In the genomic region with DNA sequence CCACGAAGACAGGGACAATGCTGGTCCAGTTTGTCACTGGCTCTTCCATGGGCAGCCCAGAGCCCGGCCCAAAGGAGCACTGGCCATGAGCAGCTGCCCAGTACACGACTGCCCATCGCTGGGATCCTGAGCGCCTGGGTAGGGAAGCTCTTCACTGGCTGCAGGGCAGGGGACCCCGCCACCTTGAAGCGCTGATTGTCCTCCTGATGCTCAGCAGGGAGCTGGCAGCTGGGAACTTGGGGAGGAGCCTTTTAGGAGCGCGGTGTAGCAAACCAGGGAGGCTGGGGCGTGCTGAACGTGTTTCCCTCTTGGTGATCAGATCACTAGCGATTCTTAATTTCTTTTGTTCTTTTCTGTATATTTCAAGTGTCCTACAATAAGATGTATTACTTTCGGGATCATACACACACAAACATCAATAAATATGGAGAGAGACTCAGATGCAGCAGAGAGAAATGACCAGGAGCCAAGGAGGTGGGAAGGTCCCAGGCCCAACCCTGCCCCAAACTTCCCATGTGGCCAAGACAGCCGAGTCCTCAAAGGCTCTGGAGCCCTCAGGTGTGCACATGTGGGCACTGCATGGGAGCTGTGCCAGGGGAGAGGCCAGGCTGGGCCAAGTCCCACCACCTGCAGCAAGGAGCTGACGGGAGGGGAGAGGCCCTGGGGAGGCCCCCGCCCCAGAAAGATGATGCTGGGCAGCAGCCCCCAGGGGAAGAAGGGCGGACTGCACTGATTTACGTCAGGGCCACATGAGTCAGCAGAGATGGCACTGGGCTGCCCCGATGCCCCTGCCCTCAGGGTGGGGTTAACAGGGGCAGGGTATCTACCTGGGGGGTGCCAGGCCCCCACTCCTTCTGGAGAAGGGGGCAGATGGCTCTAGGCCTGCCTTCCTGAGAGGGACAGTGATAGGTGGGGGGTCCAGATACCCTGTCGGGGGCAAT, we compare ENCODE assay signal across 10 cellular contexts. TPM values are rescaled to one million over a fixed set of nuclear protein-coding genes. Genes with fewer than 3 reads are reported as not detected.
A peak's percentile ranks its signal among the peaks of the same experiment; 100 is the strongest.
DNase-seq lines count a peak whose midpoint lies in the region; ATAC-seq and TF ChIP-seq lines count a peak whose summit lies in the region.
"Had no signal": no experiment of that assay in that cellular context is flagged by ENCODE, and none has a peak within 500 bp of the region (broad histone marks: within the 10 kb centered on the region; RNA-seq: fewer than 3 reads in every experiment).

No MANE protein-coding gene starts in this region.

- H3F3A ChIP-seq in neural cell (ENCODE audit: insufficient read depth, low read length, poor library complexity, severe bottlenecking): no peaks in the 10 kb centered on the region

- H3K27ac ChIP-seq in neural cell (ENCODE audit: low read length): peak overlapping the region; percentile 95

- H3K36me3 ChIP-seq in neural cell (ENCODE audit: insufficient read depth, low read length): no peaks in the 10 kb centered on the region

- no peaks in the 10 kb centered on the region for H3K36me3 Mint-ChIP-seq in activated naive CD8-positive, alpha-beta T cell treated with anti-CD3 and anti-CD28 coated beads, Interleukin-2, amount 50 U/mL, for 24 hours (ENCODE audit: low read depth)

- H3K9me3 Mint-ChIP-seq in activated naive CD8-positive, alpha-beta T cell treated with anti-CD3 and anti-CD28 coated beads, Interleukin-2, amount 50 U/mL, for 24 hours: no peaks in the 10 kb centered on the region

- peaks cover 34% of the 10 kb centered on the region for H3K27me3 Mint-ChIP-seq in activated naive CD8-positive, alpha-beta T cell treated with anti-CD3 and anti-CD28 coated beads, Interleukin-2, amount 50 U/mL, for 24 hours

- no peaks in the 10 kb centered on the region for H3K9me3 ChIP-seq in neural cell (ENCODE audit: low read length)

- no peak for TF ChIP-seq EP300 in neural cell (conservative IDR thresholded peaks at IDR 0.05; ENCODE audit: poor library complexity, severe bottlenecking)

- intact Hi-C loops in left cardiac atrium (cut with DNase I): no loop called here

- H3K9me2 ChIP-seq in neural cell (ENCODE audit: insufficient read depth, low read length): no peaks in the 10 kb centered on the region

- peak; percentile 45 to 70 for DNase-seq in NCI-H526 (lab: John Stamatoyannopoulos, UW)
- no peak for DNase-seq in NCI-H526 treated with DMSO at 0.1 percent for 48 hours (lab: John Stamatoyannopoulos, UW)
- DNase-seq in NCI-H1105 treated with DMSO at 0.1 percent for 48 hours (lab: John Stamatoyannopoulos, UW): peak; percentile 46
- DNase-seq in activated naive CD8-positive, alpha-beta T cell treated with anti-CD3 and anti-CD28 coated beads, Interleukin-2, amount 50 U/mL, for 24 hours: no peak
- DNase-seq in left cardiac atrium: no peak
- DNase-seq: stimulated activated naive CD4-positive, alpha-beta T cell treated with Interleukin-2 at 50 U/mL for 16 hours had no signal

- H4K20me1 ChIP-seq in neural cell (ENCODE audit: insufficient read depth): no peaks in the 10 kb centered on the region

- peak; percentile 68 for TF ChIP-seq RAD21 in neural cell (conservative IDR thresholded peaks at IDR 0.05)

- ATAC-seq in activated naive CD8-positive, alpha-beta T cell treated with anti-CD3 and anti-CD28 coated beads, Interleukin-2, amount 50 U/mL, for 24 hours: peak; percentile 51
- ATAC-seq in GM21423 (IDR thresholded peaks at IDR 0.05; ENCODE audit: unreplicated experiment) (no peak), left cardiac atrium (no peak), GM18870 (IDR thresholded peaks at IDR 0.05; ENCODE audit: unreplicated experiment) (no peak)

- peak overlapping the region; percentile 86 for H3K4me3 ChIP-seq in neural cell (ENCODE audit: low read length)

- TF ChIP-seq CTCF in neural cell (IDR thresholded peaks at IDR 0.05; ENCODE audit: poor library complexity, severe bottlenecking): peak; percentile 63

- H3K27me3 ChIP-seq in neural cell (ENCODE audit: insufficient read depth, low read depth, low read length): no peaks in the 10 kb centered on the region

- H3K4me3 Mint-ChIP-seq in activated naive CD8-positive, alpha-beta T cell treated with anti-CD3 and anti-CD28 coated beads, Interleukin-2, amount 50 U/mL, for 24 hours: no peak overlapping the region

- H2AFZ ChIP-seq in neural cell (ENCODE audit: low read depth, low read length): no peak overlapping the region

- H3K79me2 ChIP-seq in neural cell (replicated peaks; ENCODE audit: insufficient read depth, low read length): peaks cover 54% of the 10 kb centered on the region

- H3K4me2 ChIP-seq in neural cell (ENCODE audit: low read length): peak overlapping the region; percentile 65

- peak overlapping the region; percentile 90 for H3K9ac ChIP-seq in neural cell (ENCODE audit: low read length)

- no peak overlapping the region for H3K27ac Mint-ChIP-seq in activated naive CD8-positive, alpha-beta T cell treated with anti-CD3 and anti-CD28 coated beads, Interleukin-2, amount 50 U/mL, for 24 hours

- peaks cover under 1% of the 10 kb centered on the region for H3K4me1 Mint-ChIP-seq in activated naive CD8-positive, alpha-beta T cell treated with anti-CD3 and anti-CD28 coated beads, Interleukin-2, amount 50 U/mL, for 24 hours

TF ChIP-seq in neural cell, 6 proteins besides CTCF, POLR2A, EP300 and RAD21:
- TF ChIP-seq TAF1 (IDR thresholded peaks at IDR 0.05; ENCODE audit: low read depth): no peak
- TF ChIP-seq MXI1 (conservative IDR thresholded peaks at IDR 0.05; ENCODE audit: poor library complexity, severe bottlenecking): peak; percentile 24
- peak; percentile 62 for TF ChIP-seq SMC3 (conservative IDR thresholded peaks at IDR 0.05; ENCODE audit: poor library complexity)

RNA-seq across cellular contexts. Expression of a gene that starts 1.6 kb away (rescaled TPM):
- polyA plus RNA-seq in neural cell: 88.0 and 119 TPM in 2 replicates
- 186 and 191 TPM in 2 replicates for polyA minus RNA-seq in neural cell
- 1 to 10 TPM; 4.3 to 9.2 TPM for total RNA-seq in left cardiac atrium
- total RNA-seq: endothelial cell of umbilical vein had no signal

RNA-seq across cellular contexts. Expression of a gene that starts 20.1 kb away (rescaled TPM):
- polyA plus RNA-seq in neural cell: not detected in 2 replicates
- not detected in 2 replicates for polyA minus RNA-seq in neural cell
- 1 to 10 TPM; 3.7 to 3.8 TPM for total RNA-seq in left cardiac atrium
- total RNA-seq: endothelial cell of umbilical vein had no signal
- polyA plus RNA-seq: endothelial cell of umbilical vein had no signal

RNA-seq across cellular contexts. Expression of a gene that starts 41.7 kb away (rescaled TPM):
- 11.2 and 12.1 TPM in 2 replicates for polyA plus RNA-seq in neural cell
- 2.9 and 5.3 TPM in 2 replicates for polyA minus RNA-seq in neural cell
- total RNA-seq in left cardiac atrium: 10 to 100 TPM; 19.3 to 20.4 TPM

RNA-seq across cellular contexts. Expression of a gene that starts 50.4 kb away (rescaled TPM):
- 117 and 159 TPM in 2 replicates for polyA plus RNA-seq in neural cell
- 35.5 and 40.4 TPM in 2 replicates for polyA minus RNA-seq in neural cell
- total RNA-seq in left cardiac atrium: 10 to 100 TPM; 67.4 to 81.4 TPM

RNA-seq across cellular contexts. Expression of a gene that starts 54.1 kb away (rescaled TPM):
- polyA plus RNA-seq in neural cell: 343 and 389 TPM in 2 replicates
- 338 and 398 TPM in 2 replicates for polyA minus RNA-seq in neural cell
- 1 to 10 TPM; 4.0 to 4.3 TPM for total RNA-seq in left cardiac atrium

Comparison
In these comparisons a context has a peak if more than half of its experiments do, and no peak if none do; other contexts are left out.
1. DNase-seq: peak in NCI-H526 (2 of 2) and NCI-H1105 treated with DMSO at 0.1 percent for 48 hours (single experiment); none in NCI-H526 treated with DMSO at 0.1 percent for 48 hours (single experiment), activated naive CD8-positive, alpha-beta T cell treated with anti-CD3 and anti-CD28 coated beads, Interleukin-2, amount 50 U/mL, for 24 hours (single experiment) and left cardiac atrium (single experiment).